ENCODE assay signal across 17 cellular contexts in genomic region chr14:34766060-34766459, GRCh38. TPM values are rescaled to one million over a fixed set of nuclear protein-coding genes. Genes with fewer than 3 reads are reported as not detected.
A peak's percentile ranks its signal among the peaks of the same experiment; 100 is the strongest.
DNase-seq lines count a peak whose midpoint lies in the region; FAIRE-seq and TF ChIP-seq lines count a peak whose summit lies in the region.
"Had no signal": no experiment of that assay in that cellular context is flagged by ENCODE, and none has a peak within 500 bp of the region (broad histone marks: within the 10 kb centered on the region; RNA-seq: fewer than 3 reads in every experiment).

No MANE protein-coding gene starts in this region.

- H2AFZ ChIP-seq in SU-DHL-6 (ENCODE audit: low read depth, low read length, severe bottlenecking) (no peak overlapping the region), keratinocyte (ENCODE audit: control insufficient read depth, low read length) (no peak overlapping the region)

- H3K9ac ChIP-seq in SU-DHL-6 (ENCODE audit: low read length) = no peak overlapping the region
- H3K9ac ChIP-seq in keratinocyte (ENCODE audit: control insufficient read depth, extremely low read depth, insufficient read depth, low read length) = no peak overlapping the region

- H3K9me3 ChIP-seq in A673 (ENCODE audit: low read depth, low read length, poor library complexity, severe bottlenecking) (no peaks in the 10 kb centered on the region), SU-DHL-6 (ENCODE audit: insufficient read depth, low read length) (no peaks in the 10 kb centered on the region), keratinocyte (ENCODE audit: control insufficient read depth, low read depth, low read length) (no peaks in the 10 kb centered on the region)
- H3K9me3 ChIP-seq: gastroesophageal sphincter, HAP-1, psoas muscle had no signal

- TF ChIP-seq POLR2A in erythroblast (IDR thresholded peaks at IDR 0.05; ENCODE audit: low read length) = no peak

- H3K9me2 ChIP-seq in SU-DHL-6 (replicated peaks; ENCODE audit: insufficient read depth, low read length) = no peaks in the 10 kb centered on the region

- FAIRE-seq in keratinocyte (lab: Jason Lieb, UNC) = no peak
- FAIRE-seq: GM18507, islet of Langerhans had no signal

- dilution Hi-C loops in keratinocyte (cut with MboI; ENCODE audit: extremely low pct_ligation_motif_present, low sequenced_read_pairs) = no loop called here

- POLR2A ChIA-PET in A673 (lab: Charles Lee; ENCODE audit: low non-redundant PET) = no interaction called here

- H3K27me3 ChIP-seq in A673 (replicated peaks; ENCODE audit: insufficient read depth, low read depth, low read length, poor library complexity) (no peaks in the 10 kb centered on the region), SU-DHL-6 (ENCODE audit: low read length) (no peaks in the 10 kb centered on the region), keratinocyte (ENCODE audit: control insufficient read depth, extremely low read depth, insufficient read depth, low read length) (no peaks in the 10 kb centered on the region)
- H3K27me3 ChIP-seq: gastroesophageal sphincter had no signal

- intact Hi-C loops in A673 (cut with micrococcal nuclease; ENCODE audit: unreplicated experiment) = no loop called here

- H3K27ac ChIP-seq in A673 (ENCODE audit: low read depth, low read length, poor library complexity, severe bottlenecking) = no peak overlapping the region
- no peak overlapping the region for H3K27ac ChIP-seq in SU-DHL-6 (ENCODE audit: low read depth, low read length)
- H3K27ac ChIP-seq in keratinocyte (ENCODE audit: control insufficient read depth, insufficient read depth, low read length) = no peak overlapping the region
- H3K27ac ChIP-seq: gastroesophageal sphincter, psoas muscle had no signal

- H3K36me3 ChIP-seq in A673 (ENCODE audit: insufficient read depth, low read length, poor library complexity, severe bottlenecking) (peaks cover 55% of the 10 kb centered on the region), SU-DHL-6 (ENCODE audit: low read length) (peaks cover 56% of the 10 kb centered on the region; the same call in 1 of the 2 replicates), keratinocyte (ENCODE audit: control insufficient read depth in 2 of 2, extremely low read depth in 1 of 2, insufficient read depth in 2 of 2, low read length in 2 of 2) (peaks cover 11 to 14% of the 10 kb centered on the region in 2 experiments)

- H4K20me1 ChIP-seq in SU-DHL-6 (ENCODE audit: low read depth, low read length) (no peaks in the 10 kb centered on the region), keratinocyte (ENCODE audit: control insufficient read depth, extremely low read depth, insufficient read depth, low read length) (no peaks in the 10 kb centered on the region)

- peak; percentile 5 for DNase-seq in A673 (ENCODE audit: low spot score)
- DNase-seq in GM20000 (ENCODE audit: low spot score) = no peak
- DNase-seq in keratinocyte (ENCODE audit: low read depth, low spot score) = no peak
- DNase-seq in NCI-H2196 treated with DMSO at 0.1 percent for 48 hours (lab: John Stamatoyannopoulos, UW; ENCODE audit: unreplicated experiment) = no peak
- DNase-seq in OCI-M2 (lab: John Stamatoyannopoulos, UW; ENCODE audit: unreplicated experiment) = no peak
- no peak for DNase-seq in erythroblast (lab: John Stamatoyannopoulos, UW)
- no peak for DNase-seq in SIG-M5 (lab: John Stamatoyannopoulos, UW)
- DNase-seq: anterior cingulate cortex, MV-4-11, NCI-H345, psoas muscle, T-helper 2 cell had no signal

- TF ChIP-seq CTCF in A673 (conservative IDR thresholded peaks at IDR 0.05; ENCODE audit: low read depth, low read length) = peak; percentile 51
- TF ChIP-seq CTCF in GM20000 (IDR thresholded peaks at IDR 0.05; ENCODE audit: extremely low read depth, missing control alignments) = peak; percentile 12
- peak; percentile 12 for TF ChIP-seq CTCF in SU-DHL-6 (IDR thresholded peaks at IDR 0.05; ENCODE audit: insufficient read depth, low read length, poor library complexity, severe bottlenecking)
- peak in 2 of 3 experiments; percentile 9 to 18 for TF ChIP-seq CTCF in keratinocyte (optimal IDR thresholded peaks at IDR 0.05 in 1 of 3, IDR thresholded peaks at IDR 0.05 in 1 of 3, conservative IDR thresholded peaks at IDR 0.05 in 1 of 3; ENCODE audit: extremely low read depth in 1 of 3, insufficient read depth in 2 of 3, low read length in 3 of 3)

- CTCF ChIA-PET in A673 (lab: Charles Lee) = interaction anchor here (0.6 to 1.3 kb wide), 3 partner anchors 26 to 66 kb away, joined by 3 read pairs; no protein-coding TSS in a partner anchor

- H3K4me3 ChIP-seq in A673 (ENCODE audit: low read depth, low read length, poor library complexity, severe bottlenecking) (no peak overlapping the region), SU-DHL-6 (ENCODE audit: insufficient read depth, low read length, poor library complexity, severe bottlenecking) (no peak overlapping the region), keratinocyte (ENCODE audit: control insufficient read depth in 2 of 3, extremely low read depth in 1 of 3, insufficient read depth in 2 of 3, low read depth in 1 of 3, low read length in 3 of 3) (no peak overlapping the region)
- H3K4me3 ChIP-seq: gastroesophageal sphincter, HAP-1, psoas muscle had no signal

- H3K79me2 ChIP-seq in SU-DHL-6 (ENCODE audit: insufficient read depth, low read length) (no peaks in the 10 kb centered on the region), keratinocyte (ENCODE audit: control insufficient read depth, insufficient read depth, low read length) (no peaks in the 10 kb centered on the region)

- no peaks in the 10 kb centered on the region for H3K4me1 ChIP-seq in A673 (ENCODE audit: insufficient read depth, low read length, poor library complexity, severe bottlenecking)
- no peaks in the 10 kb centered on the region for H3K4me1 ChIP-seq in keratinocyte (ENCODE audit: control insufficient read depth, extremely low read depth, insufficient read depth, low read length)
- H3K4me1 ChIP-seq: gastroesophageal sphincter, HAP-1, psoas muscle had no signal

- H3K4me2 ChIP-seq in SU-DHL-6 (ENCODE audit: low read depth, low read length, poor library complexity, severe bottlenecking) (no peak overlapping the region), keratinocyte (ENCODE audit: control insufficient read depth, extremely low read depth, insufficient read depth, low read depth, low read length) (no peak overlapping the region)

- no peaks in the 10 kb centered on the region for H3K9me1 ChIP-seq in keratinocyte (ENCODE audit: control insufficient read depth, extremely low read depth, insufficient read depth, low read length)

- H3F3A ChIP-seq in SU-DHL-6 (ENCODE audit: insufficient read depth) = peaks cover 11% of the 10 kb centered on the region; the same call in 1 of the 2 replicates

- BruUV-seq in A673 (replicated peaks; lab: Mats Ljungman, UMichigan) = no TSS peak

RNA-seq across cellular contexts. Expression of gene CFL2, which starts 51.7 kb away (rescaled TPM):
- 89.4 and 92.7 TPM in 2 replicates for total RNA-seq in A673 (2021)
- 12.3 to 30.5 TPM (median 28.4 TPM) in 3 replicates for polyA plus RNA-seq in keratinocyte
- 7.3 TPM for polyA plus RNA-seq in keratinocyte (2011; ENCODE audit: low read depth)
- polyA plus RNA-seq in keratinocyte (2011; cell fraction: cytosol; rRNA removed) = 18.1 and 34.7 TPM in 2 replicates
- 8.3 and 12.3 TPM in 2 replicates for polyA plus RNA-seq in keratinocyte (2011; cell fraction: nucleus; rRNA removed)
- polyA plus RNA-seq in keratinocyte (2012; ENCODE audit: low replicate concordance) = 9.9 and 30.5 TPM in 2 replicates
- polyA minus RNA-seq in keratinocyte = 6.3 to 29.0 TPM (median 11.2 TPM) in 3 replicates
- polyA minus RNA-seq in keratinocyte (2011; cell fraction: cytosol; rRNA and poly(A)+ RNA removed) = 11.1 TPM
- 3.1 and 9.2 TPM in 2 replicates for polyA minus RNA-seq in keratinocyte (2011; cell fraction: nucleus; rRNA and poly(A)+ RNA removed)
